13 cellular contexts compared by ENCODE assay signal in the genomic region with DNA sequence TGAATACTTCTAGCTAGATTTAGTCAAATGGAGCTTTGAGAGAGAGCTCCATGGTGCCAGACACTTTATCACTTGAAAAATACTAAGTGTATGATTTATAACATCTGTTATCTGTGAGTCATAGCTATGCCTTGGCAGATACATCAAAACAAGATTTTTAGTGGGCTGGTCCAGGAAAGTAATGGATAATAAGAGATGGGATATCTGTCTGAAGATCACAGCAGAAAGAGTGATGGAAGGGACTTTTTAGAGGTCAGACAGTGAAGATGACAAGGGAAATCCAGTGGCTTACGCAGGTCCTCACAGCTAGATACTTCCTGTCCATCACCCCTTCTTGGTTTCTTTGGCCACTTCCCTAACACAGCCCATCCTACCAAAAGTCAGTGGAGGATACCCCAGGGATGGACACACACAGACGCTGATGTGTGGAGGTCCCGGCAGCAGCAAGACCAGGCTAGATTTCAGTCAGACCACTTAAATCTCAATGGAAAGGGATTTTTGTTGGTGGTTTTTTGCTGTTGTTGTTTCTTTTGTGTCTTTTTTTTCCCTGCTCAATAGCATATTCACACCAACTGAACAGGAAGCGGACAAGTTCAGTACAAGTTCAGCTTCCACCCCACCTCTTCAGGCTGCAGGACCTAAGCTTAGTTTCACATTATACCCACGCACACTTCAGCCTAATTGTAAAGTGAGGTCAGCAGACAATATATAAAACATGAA.
DNase-seq lines count a peak whose midpoint lies in the region; TF ChIP-seq lines count a peak whose summit lies in the region.
"Had no signal": no experiment of that assay in that cellular context is flagged by ENCODE, and none has a peak within 500 bp of the region (broad histone marks: within the 10 kb centered on the region; RNA-seq: fewer than 3 reads in every experiment).

No MANE protein-coding gene starts in this region.

- no peaks in the 10 kb centered on the region for H3K36me3 Mint-ChIP-seq in activated naive CD8-positive, alpha-beta T cell treated with anti-CD3 and anti-CD28 coated beads for 36 hours

- H3K4me3 Mint-ChIP-seq in activated naive CD8-positive, alpha-beta T cell treated with anti-CD3 and anti-CD28 coated beads for 36 hours = no peak overlapping the region

- H3K4me1 Mint-ChIP-seq in activated naive CD8-positive, alpha-beta T cell treated with anti-CD3 and anti-CD28 coated beads for 36 hours = no peaks in the 10 kb centered on the region

- in situ Hi-C loops in GM13976 (cut with MboI; ENCODE audit: low sequenced_read_pairs, unreplicated experiment) = no loop called here

- no peak for TF ChIP-seq CTCF in GM13976 (IDR thresholded peaks at IDR 0.05; ENCODE audit: borderline replicate concordance, control extremely low read depth, extremely low read depth, insufficient read depth, missing control alignments)

- DNase-seq in COLO829 (ENCODE audit: low spot score) (peak; percentile 57), LHCN-M2 (ENCODE audit: low read depth) (peak; percentile 44), dedifferentiated amniotic fluid mesenchymal stem cell (ENCODE audit: extremely low spot score) (peak; percentile 41), medulla oblongata (ENCODE audit: extremely low spot score) (peak; percentile 7), cerebellar nuclear complex (lab: John Stamatoyannopoulos, UW) (no peak), NCI-H1694 (lab: John Stamatoyannopoulos, UW) (no peak), GM13976 (ENCODE audit: low spot score) (no peak)
- no peak for DNase-seq in activated naive CD8-positive, alpha-beta T cell treated with anti-CD3 and anti-CD28 coated beads for 36 hours
- DNase-seq: activated T-cell treated with anti-CD3 and anti-CD28 coated beads, Interleukin-2, amount 50 U/mL, for 1 hour; COR-L47; stimulated activated CD4-positive, alpha-beta T cell treated with anti-CD3 and anti-CD28 coated beads, Interleukin-2, amount 100 ng/mL, for 48 hours; stimulated activated naive CD4-positive, alpha-beta T cell treated with Interleukin-2 at 50 U/mL for 16 hours had no signal

- no peaks in the 10 kb centered on the region for H3K9me3 Mint-ChIP-seq in activated naive CD8-positive, alpha-beta T cell treated with anti-CD3 and anti-CD28 coated beads for 36 hours

- H3K27me3 Mint-ChIP-seq in activated naive CD8-positive, alpha-beta T cell treated with anti-CD3 and anti-CD28 coated beads for 36 hours = peaks cover 17% of the 10 kb centered on the region

- no peak overlapping the region for H3K27ac Mint-ChIP-seq in activated naive CD8-positive, alpha-beta T cell treated with anti-CD3 and anti-CD28 coated beads for 36 hours
- H3K27ac Mint-ChIP-seq: progenitor cell of endocrine pancreas had no signal

Comparison
In these comparisons a context has a peak if more than half of its experiments do, and no peak if none do; other contexts are left out.
1. DNase-seq: peak in COLO829 (single experiment), LHCN-M2 (single experiment), dedifferentiated amniotic fluid mesenchymal stem cell (single experiment) and medulla oblongata (single experiment); none in cerebellar nuclear complex (0 of 2), NCI-H1694 (single experiment), activated naive CD8-positive, alpha-beta T cell treated with anti-CD3 and anti-CD28 coated beads for 36 hours (single experiment) and GM13976 (single experiment).